In genomic region chr7:150367187-150367510, GRCh38 we compare ENCODE assay signal across 10 cellular contexts. TPM values are rescaled to one million over a fixed set of nuclear protein-coding genes. Genes with fewer than 3 reads are reported as not detected.
A peak's percentile ranks its signal among the peaks of the same experiment; 100 is the strongest.
DNase-seq lines count a peak whose midpoint lies in the region; ATAC-seq, FAIRE-seq and TF ChIP-seq lines count a peak whose summit lies in the region.
"Had no signal": no experiment of that assay in that cellular context is flagged by ENCODE, and none has a peak within 500 bp of the region (broad histone marks: within the 10 kb centered on the region; RNA-seq: fewer than 3 reads in every experiment).

No MANE protein-coding gene starts in this region.

- DNase-seq in A549 (ENCODE audit: low read depth in 1 of 2, low spot score in 1 of 2), result no peak
- DNase-seq in DMS79 treated with DMSO at 0.1 percent for 48 hours (lab: John Stamatoyannopoulos, UW), result peak; percentile 40
- peak; percentile 54 for DNase-seq in RPMI8226
- DNase-seq in kidney tubule cell (ENCODE audit: low spot score), result peak; percentile 22
- DNase-seq in NCI-H345 treated with DMSO at 0.1 percent for 48 hours (lab: John Stamatoyannopoulos, UW; ENCODE audit: unreplicated experiment), result no peak
- DNase-seq in BE2C, result no peak
- DNase-seq in dermis blood vessel endothelial cell, result no peak

- no peak for TF ChIP-seq POLR2A in A549 (IDR thresholded peaks at IDR 0.05; ENCODE audit: low read length)

- peak overlapping the region; percentile 100 for H3K4me2 ChIP-seq in A549

- TF ChIP-seq CTCF in A549 (IDR thresholded peaks at IDR 0.05) (no peak), BE2C (IDR thresholded peaks at IDR 0.05; ENCODE audit: low read depth, low read length) (no peak)

- H3K4me3 ChIP-seq in A549 (no peak overlapping the region), BE2C (ENCODE audit: low read depth, low read length) (no peak overlapping the region)

- FAIRE-seq in A549 (lab: Jason Lieb, UNC), result no peak
- FAIRE-seq: endothelial cell of umbilical vein had no signal

- H3K4me1 ChIP-seq in A549, result peaks cover 19% of the 10 kb centered on the region; the same call in 2 of the 3 replicates
- peaks cover 6% of the 10 kb centered on the region for H3K4me1 ChIP-seq in BE2C

- 81% methylated on average over 3 of the region's 3 CpGs for WGBS in A549 (ENCODE audit: missing lambda C conversion rate)

- no peaks in the 10 kb centered on the region for H3K27me3 ChIP-seq in BE2C

- TF ChIP-seq EP300 in A549 (IDR thresholded peaks at IDR 0.05), result no peak

- peaks cover 25% of the 10 kb centered on the region for H3K36me3 ChIP-seq in BE2C

- POLR2A ChIA-PET in A549 (lab: Yijun Ruan, JAX), result no interaction called here

- no peaks in the 10 kb centered on the region for H3K9me3 ChIP-seq in A549
- no peaks in the 10 kb centered on the region for H3K9me3 ChIP-seq in BE2C

- H3K27ac ChIP-seq in A549, result 0 out of 6 replicates have a peak overlapping the region, but pooled peaks of 1 of the 2 experiments have one; percentile 12

- CTCF ChIA-PET in A549 (lab: Yijun Ruan, JAX), result interaction anchor here (0.6 to 6.7 kb wide), 4 partner anchors 11 to 1632 kb away, joined by 3 to 44 read pairs (median 3); no protein-coding TSS in a partner anchor

- no peak for TF ChIP-seq RAD21 in A549 (conservative IDR thresholded peaks at IDR 0.05 in 1 of 2, IDR thresholded peaks at IDR 0.05 in 1 of 2)

- ATAC-seq in A549, result no peak
- ATAC-seq in GM18861 (IDR thresholded peaks at IDR 0.05; ENCODE audit: unreplicated experiment), result no peak

TF ChIP-seq in A549, 52 proteins besides CTCF, POLR2A, EP300 and RAD21 (continues in another document):
- TF ChIP-seq HEYL (CRISPR knock-in tag; IDR thresholded peaks at IDR 0.05), result no peak
- TF ChIP-seq FOSB (CRISPR knock-in tag; IDR thresholded peaks at IDR 0.05), result no peak
- TF ChIP-seq TFCP2L1 (CRISPR knock-in tag; IDR thresholded peaks at IDR 0.05), result no peak
- TF ChIP-seq HOXA7 (CRISPR knock-in tag; IDR thresholded peaks at IDR 0.05), result no peak
- TF ChIP-seq NFE2L2 (conservative IDR thresholded peaks at IDR 0.05; ENCODE audit: low read length), result no peak
- TF ChIP-seq ESRRA (IDR thresholded peaks at IDR 0.05; ENCODE audit: borderline replicate concordance, low read length), result no peak
- TF ChIP-seq CEBPB (IDR thresholded peaks at IDR 0.05), result no peak
- no peak for TF ChIP-seq CHD2 (IDR thresholded peaks at IDR 0.05; ENCODE audit: low read length, partially characterized antibody)
- TF ChIP-seq ELK1 (IDR thresholded peaks at IDR 0.05; ENCODE audit: low read depth, low read length), result no peak
- TF ChIP-seq RNF2 (IDR thresholded peaks at IDR 0.05; ENCODE audit: borderline replicate concordance, low read depth), result no peak
- no peak for TF ChIP-seq CHD4 (IDR thresholded peaks at IDR 0.05; ENCODE audit: borderline replicate concordance)
- TF ChIP-seq NPAS2 (CRISPR knock-in tag; IDR thresholded peaks at IDR 0.05; ENCODE audit: borderline replicate concordance), result no peak
- TF ChIP-seq RARB (CRISPR knock-in tag; IDR thresholded peaks at IDR 0.05), result no peak
- TF ChIP-seq REST (IDR thresholded peaks at IDR 0.05), result no peak
- TF ChIP-seq JUNB (IDR thresholded peaks at IDR 0.05), result no peak
- no peak for TF ChIP-seq MYC (IDR thresholded peaks at IDR 0.05; ENCODE audit: borderline replicate concordance, low read length)
- TF ChIP-seq KDM5A (IDR thresholded peaks at IDR 0.05), result no peak
- no peak for TF ChIP-seq USF2 (IDR thresholded peaks at IDR 0.05)

RNA-seq across cellular contexts. Expression of gene REPIN1, which starts 1.5 kb away (rescaled TPM):
- polyA plus RNA-seq in A549 (2011; rRNA removed), result 48.1 and 58.0 TPM in 2 replicates
- polyA plus RNA-seq in A549 (2012; cell fraction: cytosol; rRNA removed), result 78.8 and 110 TPM in 2 replicates
- 120 and 144 TPM in 2 replicates for polyA plus RNA-seq in A549 (2012; cell fraction: nucleus; rRNA removed)
- polyA plus RNA-seq in A549 (2017; fragmentation: RNase III; extraction: RNeasy Plus Mini Kit Qiagen cat#74134 plus additional on column Dnase treatment), result 86.2 to 101 TPM (median 101 TPM) in 3 replicates
- 43.9 and 44.5 TPM in 2 replicates for polyA minus RNA-seq in A549 (2011; rRNA and poly(A)+ RNA removed)
- polyA plus RNA-seq in BE2C (2012; ENCODE audit: insufficient read depth, insufficient read length, low read depth), result 396 TPM
- 83.9 and 124 TPM in 2 replicates for total RNA-seq in dermis blood vessel endothelial cell

RNA-seq across cellular contexts. Expression of gene ZNF775, which starts 12.0 kb away (rescaled TPM):
- polyA plus RNA-seq in A549 (2011; rRNA removed), result 1.5 and 1.7 TPM in 2 replicates
- 3.7 and 5.1 TPM in 2 replicates for polyA plus RNA-seq in A549 (2012; cell fraction: cytosol; rRNA removed)
- 4.8 and 9.0 TPM in 2 replicates for polyA plus RNA-seq in A549 (2012; cell fraction: nucleus; rRNA removed)
- polyA plus RNA-seq in A549 (2017; fragmentation: RNase III; extraction: RNeasy Plus Mini Kit Qiagen cat#74134 plus additional on column Dnase treatment), result 4.5 to 5.4 TPM (median 5.4 TPM) in 3 replicates
- polyA minus RNA-seq in A549 (2011; rRNA and poly(A)+ RNA removed), result 0.83 and 1.2 TPM in 2 replicates
- 18.2 TPM for polyA plus RNA-seq in BE2C (2012; ENCODE audit: insufficient read depth, insufficient read length, low read depth)
- 8.1 and 9.7 TPM in 2 replicates for total RNA-seq in dermis blood vessel endothelial cell

RNA-seq across cellular contexts. Expression of gene RARRES2, which starts 25.7 kb away (rescaled TPM):
- polyA plus RNA-seq in A549 (2011; rRNA removed) (not detected in 2 replicates), A549 (2017; fragmentation: RNase III; extraction: RNeasy Plus Mini Kit Qiagen cat#74134 plus additional on column Dnase treatment) (0.11 TPM in 1 of 3 replicates, not detected in the others)
- polyA plus RNA-seq in A549 (2012; cell fraction: cytosol; rRNA removed), result not detected in 2 replicates
- not detected in 2 replicates for polyA plus RNA-seq in A549 (2012; cell fraction: nucleus; rRNA removed)
- polyA minus RNA-seq in A549 (2011; rRNA and poly(A)+ RNA removed), result not detected in 2 replicates
- not detected for polyA plus RNA-seq in BE2C (2012; ENCODE audit: insufficient read depth, insufficient read length, low read depth)
- total RNA-seq in dermis blood vessel endothelial cell, result 0.65 and 1.9 TPM in 2 replicates
- total RNA-seq: endothelial cell of umbilical vein had no signal
- polyA plus RNA-seq: endothelial cell of umbilical vein had no signal

RNA-seq across cellular contexts. Expression of gene ACTR3C, which starts 43.8 kb away (rescaled TPM):
- polyA plus RNA-seq in A549 (2011; rRNA removed) (0.40 and 0.43 TPM in 2 replicates), A549 (2017; fragmentation: RNase III; extraction: RNeasy Plus Mini Kit Qiagen cat#74134 plus additional on column Dnase treatment) (0.43 to 0.58 TPM (median 0.54 TPM) in 3 replicates)
- polyA plus RNA-seq in A549 (2012; cell fraction: cytosol; rRNA removed), result 0.09 TPM in 1 of 2 replicates, not detected in the other
- polyA plus RNA-seq in A549 (2012; cell fraction: nucleus; rRNA removed), result 0.01 and 0.04 TPM in 2 replicates
- polyA minus RNA-seq in A549 (2011; rRNA and poly(A)+ RNA removed), result 0.34 and 0.87 TPM in 2 replicates
- 4.9 TPM for polyA plus RNA-seq in BE2C (2012; ENCODE audit: insufficient read depth, insufficient read length, low read depth)
- total RNA-seq in dermis blood vessel endothelial cell, result 8.9 and 9.5 TPM in 2 replicates
- total RNA-seq: endothelial cell of umbilical vein, M059J had no signal

RNA-seq across cellular contexts. Expression of gene LRRC61, which starts 44.0 kb away (rescaled TPM):
- polyA plus RNA-seq in A549 (2011; rRNA removed) (0.22 and 0.46 TPM in 2 replicates), A549 (2017; fragmentation: RNase III; extraction: RNeasy Plus Mini Kit Qiagen cat#74134 plus additional on column Dnase treatment) (0.10 to 0.47 TPM (median 0.19 TPM) in 3 replicates)
- 0.19 and 0.21 TPM in 2 replicates for polyA plus RNA-seq in A549 (2012; cell fraction: cytosol; rRNA removed)
- 0.17 and 0.27 TPM in 2 replicates for polyA plus RNA-seq in A549 (2012; cell fraction: nucleus; rRNA removed)
- 0.24 and 0.29 TPM in 2 replicates for polyA minus RNA-seq in A549 (2011; rRNA and poly(A)+ RNA removed)
- 44.5 TPM for polyA plus RNA-seq in BE2C (2012; ENCODE audit: insufficient read depth, insufficient read length, low read depth)
- total RNA-seq in dermis blood vessel endothelial cell, result 5.4 and 18.0 TPM in 2 replicates
- total RNA-seq: endothelial cell of umbilical vein, M059J had no signal

Comparison
In these comparisons a context has a peak if more than half of its experiments do, and no peak if none do; other contexts are left out.
1. DNase-seq: peak in DMS79 treated with DMSO at 0.1 percent for 48 hours (single experiment), RPMI8226 (single experiment) and kidney tubule cell (single experiment); none in A549 (0 of 2), NCI-H345 treated with DMSO at 0.1 percent for 48 hours (single experiment), BE2C (single experiment) and dermis blood vessel endothelial cell (single experiment).